8 cellular contexts compared by ENCODE assay signal in genomic region chr17:29177871-29178749, GRCh38. TPM values are rescaled to one million over a fixed set of nuclear protein-coding genes. Genes with fewer than 3 reads are reported as not detected.
DNase-seq lines count a peak whose midpoint lies in the region; ATAC-seq and TF ChIP-seq lines count a peak whose summit lies in the region.

No MANE protein-coding gene starts in this region.

- H3K9me3 ChIP-seq in PC-9 (ENCODE audit: insufficient read depth, low read depth) (no peaks in the 10 kb centered on the region), esophagus squamous epithelium (no peaks in the 10 kb centered on the region), ovary (no peaks in the 10 kb centered on the region)

- ATAC-seq in GM21717 (IDR thresholded peaks at IDR 0.05; ENCODE audit: unreplicated experiment) = no peak

- H3K4me3 ChIP-seq in PC-9 (peak overlapping the region; percentile 71), esophagus squamous epithelium (peak overlapping the region; percentile 4 to 83 (median 69)), ovary (no peak overlapping the region)

- H3K36me3 ChIP-seq in PC-9 (ENCODE audit: low read depth) (0 out of 2 replicates have a peak, but pooled peaks cover 6% of the 10 kb centered on the region), esophagus squamous epithelium (peaks cover 0 to 15% (median 0%) of the 10 kb centered on the region in 3 donors), ovary (no peaks in the 10 kb centered on the region)

- no peaks in the 10 kb centered on the region for H3K9me2 ChIP-seq in PC-9 (ENCODE audit: insufficient read depth)

- peaks cover 48% of the 10 kb centered on the region for H3F3A ChIP-seq in PC-9 (ENCODE audit: insufficient read depth, low read depth)

- no peak for TF ChIP-seq EP300 in ovary (IDR thresholded peaks at IDR 0.05)

- H4K20me1 ChIP-seq in PC-9 (ENCODE audit: insufficient read depth) = no peaks in the 10 kb centered on the region

- H3K9me3 Mint-ChIP-seq in Calu3 (ENCODE audit: low read depth, unreplicated experiment) = peaks cover 2% of the 10 kb centered on the region

- POLR2A ChIA-PET in PC-9 (lab: Charles Lee; ENCODE audit: unreplicated experiment) = interaction anchor here (0.5 to 1.8 kb wide), 12 partner anchors 19 to 336 kb away, joined by 3 to 14 read pairs (median 4); no protein-coding TSS in a partner anchor

- H3K79me2 ChIP-seq in PC-9 (ENCODE audit: low read depth) = peaks cover 54% of the 10 kb centered on the region

- H3K27me3 ChIP-seq in PC-9 (ENCODE audit: insufficient read depth, low read depth) (no peaks in the 10 kb centered on the region), esophagus squamous epithelium (no peaks in the 10 kb centered on the region), ovary (no peaks in the 10 kb centered on the region)

- no peak for DNase-seq in Calu3
- DNase-seq in PC-9 = peak; percentile 69 to 81
- DNase-seq in esophagus squamous epithelium (lab: John Stamatoyannopoulos, UW) = no peak
- DNase-seq in ovary = no peak
- DNase-seq in SW 1271 (lab: John Stamatoyannopoulos, UW) = no peak
- DNase-seq in DMS79 (lab: John Stamatoyannopoulos, UW) = no peak
- no peak for DNase-seq in stimulated activated CD4-positive, alpha-beta T cell treated with anti-CD3 and anti-CD28 coated beads, Interleukin-4, amount 100 ng/mL, for 4 hours

- WGBS in esophagus squamous epithelium, 2 donors = 21% methylated on average over 2 of the region's 4 CpGs; no CpG with 5 or more reads in 1 of the 2 donors
- WGBS in ovary, 3 donors = 70 to 79% (median 79%) methylated on average over 4 of the region's 4 CpGs

- H3K4me1 Mint-ChIP-seq in Calu3 (ENCODE audit: low read depth, unreplicated experiment) = peaks cover 38% of the 10 kb centered on the region

- TF ChIP-seq POLR2A in esophagus squamous epithelium (IDR thresholded peaks at IDR 0.05) (no peak), ovary (IDR thresholded peaks at IDR 0.05) (no peak)

- intact Hi-C loops in Calu3 (cut with micrococcal nuclease; ENCODE audit: unreplicated experiment) (loop anchor here (2.0 kb wide), 2 partner anchors 19 to 27 kb away; no protein-coding TSS in a partner anchor), PC-9 (cut with micrococcal nuclease; ENCODE audit: unreplicated experiment) (loop anchor here (2.0 kb wide), 3 partner anchors 41 to 115 kb away; no protein-coding TSS in a partner anchor), esophagus squamous epithelium (cut with DNase I) (no loop called here), ovary (cut with DNase I) (loop anchor here in 1 of 4 donors (2.0 to 10.0 kb wide), 2 partner anchors 29 to 117 kb away; partner anchors contain the start of gene NUFIP2)

- H2AFZ ChIP-seq in PC-9 = no peak overlapping the region

- CTCF ChIA-PET in Calu3 (lab: Charles Lee) = interaction anchor here (0.6 to 7.5 kb wide), 10 partner anchors 12 to 137 kb away, joined by 3 to 158 read pairs (median 4); no protein-coding TSS in a partner anchor
- CTCF ChIA-PET in PC-9 (lab: Charles Lee) = interaction anchor here (0.6 to 2.8 kb wide), 8 partner anchors 23 to 531 kb away, joined by 4 to 15 read pairs (median 6); no protein-coding TSS in a partner anchor

- peak overlapping the region; percentile 96 for H3K4me2 ChIP-seq in PC-9

- H3K27me3 Mint-ChIP-seq in Calu3 (ENCODE audit: unreplicated experiment) = no peaks in the 10 kb centered on the region

- H3K36me3 Mint-ChIP-seq in Calu3 (ENCODE audit: insufficient read depth, unreplicated experiment) = peaks cover 55% of the 10 kb centered on the region

- H3K4me3 Mint-ChIP-seq in Calu3 (ENCODE audit: low read depth, unreplicated experiment) = peak overlapping the region; percentile 69

- BruUV-seq in Calu3 (replicated peaks; lab: Mats Ljungman, UMichigan) (no TSS peak), PC-9 (replicated peaks; lab: Mats Ljungman, UMichigan) (no TSS peak)

- TF ChIP-seq CTCF in Calu3 (IDR thresholded peaks at IDR 0.05; ENCODE audit: unreplicated experiment) (no peak), PC-9 (conservative IDR thresholded peaks at IDR 0.05) (no peak), esophagus squamous epithelium (IDR thresholded peaks at IDR 0.05) (no peak), ovary (IDR thresholded peaks at IDR 0.05) (no peak)

- peaks cover 55% of the 10 kb centered on the region for H3K4me1 ChIP-seq in PC-9 (replicated peaks; ENCODE audit: insufficient read depth)
- peaks cover 37 to 71% (median 50%) of the 10 kb centered on the region in 3 donors for H3K4me1 ChIP-seq in esophagus squamous epithelium
- peaks cover 21% of the 10 kb centered on the region for H3K4me1 ChIP-seq in ovary (ENCODE audit: insufficient read depth)

- peak overlapping the region; percentile 97 for H3K27ac ChIP-seq in PC-9
- peak overlapping the region; percentile 91 to 99 (median 98) for H3K27ac ChIP-seq in esophagus squamous epithelium
- peak overlapping the region; percentile 5 to 64 for H3K27ac ChIP-seq in ovary

- H3K27ac Mint-ChIP-seq in Calu3 (ENCODE audit: unreplicated experiment) = peak overlapping the region; percentile 87

RNA-seq across cellular contexts. Expression of gene MYO18A, which starts 2.1 kb away (rescaled TPM):
- total RNA-seq in Calu3 (2022) (89.9 and 123 TPM in 2 replicates), PC-9 (2021) (150 and 158 TPM in 2 replicates), esophagus squamous epithelium (10 to 100 TPM; 44.0 to 74.9 (median 68.5) TPM), ovary (10 to 100 TPM; 23.0 to 53.9 (median 35.3) TPM)
- 10 to 100 TPM; 24.2 to 30.9 TPM for polyA plus RNA-seq in ovary

Comparison
In these comparisons a context has a peak if more than half of its experiments do, and no peak if none do; other contexts are left out.
1. DNase-seq: peak in PC-9 (2 of 2); none in Calu3 (single experiment), esophagus squamous epithelium (single experiment), ovary (0 of 5), SW 1271 (0 of 2), DMS79 (single experiment) and stimulated activated CD4-positive, alpha-beta T cell treated with anti-CD3 and anti-CD28 coated beads, Interleukin-4, amount 100 ng/mL, for 4 hours (0 of 2).
2. H3K27ac ChIP-seq: peak in every context shown above with its lines; median percentile 98 in esophagus squamous epithelium; 97 in PC-9; 34 in ovary.